10 cellular contexts compared by ENCODE assay signal in genomic region chr6:1335367-1336037, GRCh38. TPM values are rescaled to one million over a fixed set of nuclear protein-coding genes. Genes with fewer than 3 reads are reported as not detected.
A peak's percentile ranks its signal among the peaks of the same experiment; 100 is the strongest.
DNase-seq lines count a peak whose midpoint lies in the region; ATAC-seq and TF ChIP-seq lines count a peak whose summit lies in the region.
"Had no signal": no experiment of that assay in that cellular context is flagged by ENCODE, and none has a peak within 500 bp of the region (broad histone marks: within the 10 kb centered on the region; RNA-seq: fewer than 3 reads in every experiment).

No MANE protein-coding gene starts in this region.

- no peaks in the 10 kb centered on the region for H3K27me3 ChIP-seq in right atrium auricular region
- H3K27me3 ChIP-seq in testis, result no peaks in the 10 kb centered on the region
- H3K27me3 ChIP-seq: BLaER1 treated with 17β-estradiol and CSF1 and Interleukin-3, amounts not matched to agents 10 nM and 100 nM had no signal

- ATAC-seq in left cardiac atrium (peak; percentile 76 to 86), left lobe of liver (peak; percentile 85), HG03097 (IDR thresholded peaks at IDR 0.05; ENCODE audit: low FRiP score, unreplicated experiment) (no peak)

- H3K27ac ChIP-seq in right atrium auricular region (no peak overlapping the region), testis (no peak overlapping the region)
- H3K27ac ChIP-seq: BLaER1 treated with 17β-estradiol and CSF1 and Interleukin-3, amounts not matched to agents 10 nM and 100 nM had no signal

- H3K4me3 ChIP-seq in right atrium auricular region (no peak overlapping the region), testis (no peak overlapping the region)
- H3K4me3 ChIP-seq: BLaER1 treated with 17β-estradiol and CSF1 and Interleukin-3, amounts not matched to agents 10 nM and 100 nM had no signal

- DNase-seq in left cardiac atrium (peak; percentile 44), right atrium auricular region (ENCODE audit: low spot score) (no peak), astrocyte of the hippocampus (ENCODE audit: low read depth, low spot score) (peak; percentile 93), left lobe of liver (ENCODE audit: low spot score) (peak; percentile 87), testis (no peak), osteocyte (ENCODE audit: extremely low spot score, unreplicated experiment) (no peak), T-helper 2 cell (no peak)
- DNase-seq: NCI-H2081 treated with DMSO at 0.1 percent for 48 hours had no signal

- H3K4me3 Mint-ChIP-seq in osteocyte (ENCODE audit: unreplicated experiment), result no peak overlapping the region

- H3K36me3 Mint-ChIP-seq in osteocyte (ENCODE audit: unreplicated experiment), result no peaks in the 10 kb centered on the region

- H3K9me3 Mint-ChIP-seq in osteocyte (ENCODE audit: unreplicated experiment), result peaks cover 2% of the 10 kb centered on the region

- WGBS in testis, 2 donors, result 68 to 83% methylated on average over 14 of the region's 14 CpGs

- TF ChIP-seq POLR2A in testis (IDR thresholded peaks at IDR 0.05), result no peak

- H3K4me1 Mint-ChIP-seq in osteocyte (ENCODE audit: unreplicated experiment), result no peaks in the 10 kb centered on the region

- H3K27me3 Mint-ChIP-seq in osteocyte (ENCODE audit: unreplicated experiment), result peaks cover 48% of the 10 kb centered on the region

- H3K27ac Mint-ChIP-seq in osteocyte (ENCODE audit: unreplicated experiment), result no peak overlapping the region

- TF ChIP-seq CTCF in right atrium auricular region (IDR thresholded peaks at IDR 0.05) (no peak), testis (IDR thresholded peaks at IDR 0.05) (no peak), osteocyte (IDR thresholded peaks at IDR 0.05) (no peak)

- H3K36me3 ChIP-seq in right atrium auricular region, result no peaks in the 10 kb centered on the region
- no peaks in the 10 kb centered on the region for H3K36me3 ChIP-seq in testis (ENCODE audit: low read depth, missing control alignments)
- H3K36me3 ChIP-seq: BLaER1 treated with 17β-estradiol and CSF1 and Interleukin-3, amounts not matched to agents 10 nM and 100 nM had no signal

- H3K9me3 ChIP-seq in right atrium auricular region, result no peaks in the 10 kb centered on the region
- H3K9me3 ChIP-seq in testis, result no peaks in the 10 kb centered on the region

- no peaks in the 10 kb centered on the region for H3K4me1 ChIP-seq in right atrium auricular region
- H3K4me1 ChIP-seq in testis, result no peaks in the 10 kb centered on the region

- intact Hi-C loops in left cardiac atrium (cut with DNase I) (no loop called here), testis (cut with DNase I; ENCODE audit: low total_unique reads) (no loop called here)

RNA-seq across cellular contexts. Expression of gene FOXQ1, which starts 23.6 kb away (rescaled TPM):
- total RNA-seq in left cardiac atrium (not detected), right atrium auricular region (not detected), left lobe of liver (0.35 TPM), testis (1 to 10 TPM; 1.7 TPM), osteocyte (not detected in 2 replicates)
- 0.53 TPM for polyA plus RNA-seq in testis (ENCODE audit: insufficient read depth, low read depth, low replicate concordance)

RNA-seq across cellular contexts. Expression of gene FOXF2, which starts 53.9 kb away (rescaled TPM):
- under 1 TPM; 0.24 to 0.29 TPM for total RNA-seq in left cardiac atrium
- under 1 TPM in 1 of 2 donors, not detected in 1; 0.55 TPM for total RNA-seq in right atrium auricular region
- total RNA-seq in left lobe of liver, result not detected
- 1 to 10 TPM; 3.3 to 4.7 TPM for total RNA-seq in testis
- polyA plus RNA-seq in testis (ENCODE audit: insufficient read depth, low read depth, low replicate concordance), result 1.2 TPM
- total RNA-seq in osteocyte, result 1.5 and 1.8 TPM in 2 replicates

Comparison
In these comparisons a context has a peak if more than half of its experiments do, and no peak if none do; other contexts are left out.
1. DNase-seq: peak in left cardiac atrium (single experiment), astrocyte of the hippocampus (single experiment) and left lobe of liver (single experiment); none in right atrium auricular region (single experiment), testis (single experiment), osteocyte (single experiment) and T-helper 2 cell (0 of 5).